13 cellular contexts compared by ENCODE assay signal in genomic region chr2:14137643-14138042, GRCh38.
DNase-seq lines count a peak whose midpoint lies in the region; ATAC-seq and TF ChIP-seq lines count a peak whose summit lies in the region.
"Had no signal": no experiment of that assay in that cellular context is flagged by ENCODE, and none has a peak within 500 bp of the region (broad histone marks: within the 10 kb centered on the region; RNA-seq: fewer than 3 reads in every experiment).

No MANE protein-coding gene starts in this region.

- H3K4me3 ChIP-seq in GM06990 (replicated peaks; ENCODE audit: low read depth, low read length) (no peak overlapping the region), Panc1 (ENCODE audit: low read depth in 2 of 2, low read length in 2 of 2) (no peak overlapping the region), iPS DF 6.9 (ENCODE audit: low read length) (no peak overlapping the region)

- DNase-seq in A172 (ENCODE audit: low spot score) (peak; percentile 50), GM06990 (ENCODE audit: extremely low read depth, insufficient read length) (no peak), Panc1 (ENCODE audit: low read depth, low spot score) (no peak), iPS DF 6.9 (ENCODE audit: low read depth, low spot score) (peak; percentile 4), NCI-H345 (lab: John Stamatoyannopoulos, UW) (no peak), cerebellum (ENCODE audit: low spot score) (no peak)
- no peak for DNase-seq in activated T-cell treated with anti-CD3 and anti-CD28 coated beads, Interleukin-2, amount 50 U/mL, for 1 hour
- no peak for DNase-seq in stimulated activated naive CD8-positive, alpha-beta T cell treated with anti-CD3 and anti-CD28 coated beads, Interleukin-15, Interleukin-2, amounts not matched to agents 100 U/mL and 50 U/mL, for 24 hours
- DNase-seq: left ventricle myocardium superior; NCI-H774; stimulated activated CD4-positive, alpha-beta T cell treated with anti-CD3 and anti-CD28 coated beads, Interleukin-1b, Interleukin-23, amount 100 ng/mL, for 48 hours; stimulated activated naive CD4-positive, alpha-beta T cell; T-helper 17 cell had no signal

- intact Hi-C loops in Panc1 (cut with micrococcal nuclease; ENCODE audit: unreplicated experiment), result no loop called here

- POLR2A ChIA-PET in Panc1 (lab: Charles Lee), result no interaction called here

- TF ChIP-seq CTCF in GM06990 (IDR thresholded peaks at IDR 0.05; ENCODE audit: insufficient read depth, low read length, poor library complexity, severe bottlenecking), result peak; percentile 32
- TF ChIP-seq CTCF in Panc1 (IDR thresholded peaks at IDR 0.05), result peak; percentile 18; the same call in 1 of the 2 replicates

- no peaks in the 10 kb centered on the region for H3K36me3 ChIP-seq in GM06990 (ENCODE audit: control insufficient read depth, insufficient read depth, low read length)
- H3K36me3 ChIP-seq in Panc1 (ENCODE audit: control insufficient read depth, insufficient read depth, low read length), result no peaks in the 10 kb centered on the region
- H3K36me3 ChIP-seq in iPS DF 6.9 (ENCODE audit: control insufficient read depth, insufficient read depth, low read length), result no peaks in the 10 kb centered on the region

- no peaks in the 10 kb centered on the region for H3K27me3 ChIP-seq in GM06990 (replicated peaks; ENCODE audit: control insufficient read depth, insufficient read depth, low read length)
- no peaks in the 10 kb centered on the region for H3K27me3 ChIP-seq in Panc1 (ENCODE audit: control insufficient read depth, insufficient read depth, low read length)
- no peaks in the 10 kb centered on the region for H3K27me3 ChIP-seq in iPS DF 6.9 (ENCODE audit: control insufficient read depth, insufficient read depth, low read length)

- WGBS in iPS DF 6.9 (ENCODE audit: insufficient coverage, insufficient read length), result no CpG with 5 or more reads among the region's 2 CpGs

- CTCF ChIA-PET in Panc1 (lab: Charles Lee), result no interaction called here

- ATAC-seq in Panc1, result no peak
- ATAC-seq in stimulated activated naive CD8-positive, alpha-beta T cell treated with anti-CD3 and anti-CD28 coated beads, Interleukin-15, Interleukin-2, amounts not matched to agents 100 U/mL and 50 U/mL, for 24 hours, result no peak
- ATAC-seq: left ventricle myocardium superior, T-helper 17 cell had no signal

- H3K9me3 ChIP-seq in Panc1 (ENCODE audit: control insufficient read depth, insufficient read depth, low read depth, low read length), result no peaks in the 10 kb centered on the region
- no peaks in the 10 kb centered on the region for H3K9me3 ChIP-seq in iPS DF 6.9 (ENCODE audit: control insufficient read depth, insufficient read depth, low read length)

- H3K4me1 ChIP-seq in Panc1 (ENCODE audit: control insufficient read depth, insufficient read depth, low read length), result no peaks in the 10 kb centered on the region
- H3K4me1 ChIP-seq in iPS DF 6.9 (ENCODE audit: control insufficient read depth, insufficient read depth, low read length), result no peaks in the 10 kb centered on the region

- no TSS peak for BruUV-seq in Panc1 (replicated peaks; lab: Mats Ljungman, UMichigan)

- H3K27ac ChIP-seq in Panc1 (ENCODE audit: low read length), result no peak overlapping the region
- no peak overlapping the region for H3K27ac ChIP-seq in iPS DF 6.9 (ENCODE audit: low read length)

- in situ Hi-C loops in Panc1 (cut with HindIII; ENCODE audit: low pct_unique_long_range_greater_than_20kb, low sequenced_read_pairs), result no loop called here

Comparison
In these comparisons a context has a peak if more than half of its experiments do, and no peak if none do; other contexts are left out.
1. DNase-seq: peak in A172 (single experiment) and iPS DF 6.9 (single experiment); none in GM06990 (single experiment), Panc1 (single experiment), NCI-H345 (single experiment), cerebellum (single experiment), activated T-cell treated with anti-CD3 and anti-CD28 coated beads, Interleukin-2, amount 50 U/mL, for 1 hour (single experiment) and stimulated activated naive CD8-positive, alpha-beta T cell treated with anti-CD3 and anti-CD28 coated beads, Interleukin-15, Interleukin-2, amounts not matched to agents 100 U/mL and 50 U/mL, for 24 hours (single experiment).